In genomic region chr14:50533314-50533705, GRCh38 we compare ENCODE assay signal across 7 cellular contexts. TPM values are rescaled to one million over a fixed set of nuclear protein-coding genes. Genes with fewer than 3 reads are reported as not detected.
DNase-seq lines count a peak whose midpoint lies in the region; ATAC-seq, FAIRE-seq and TF ChIP-seq lines count a peak whose summit lies in the region.

No MANE protein-coding gene starts in this region.

- H3K27me3 ChIP-seq in Panc1 (ENCODE audit: control insufficient read depth, insufficient read depth, low read length): no peaks in the 10 kb centered on the region
- no peaks in the 10 kb centered on the region for H3K27me3 ChIP-seq in iPS-15b (ENCODE audit: control insufficient read depth, insufficient read depth, low read length)

- TF ChIP-seq CTCF in Panc1 (IDR thresholded peaks at IDR 0.05): no peak

- in situ Hi-C loops in Panc1 (cut with HindIII; ENCODE audit: low pct_unique_long_range_greater_than_20kb, low sequenced_read_pairs): no loop called here

- H3K4me1 ChIP-seq in Panc1 (ENCODE audit: control insufficient read depth, insufficient read depth, low read length) (peaks cover 8% of the 10 kb centered on the region; the same call in 1 of the 2 replicates), iPS-15b (ENCODE audit: control insufficient read depth, insufficient read depth, low read length) (peaks cover 12% of the 10 kb centered on the region)

- intact Hi-C loops in Panc1 (cut with micrococcal nuclease; ENCODE audit: unreplicated experiment): loop anchor here (2.0 to 5.0 kb wide), 2 partner anchors 136 to 213 kb away; partner anchors contain the start of gene CDKL1

- ATAC-seq in GM21737 (IDR thresholded peaks at IDR 0.05; ENCODE audit: unreplicated experiment) (peak; percentile 18), Panc1 (no peak), HG03439 (IDR thresholded peaks at IDR 0.05; ENCODE audit: unreplicated experiment) (no peak)

- H3K4me3 ChIP-seq in Panc1 (ENCODE audit: low read depth in 2 of 2, low read length in 2 of 2): peak overlapping the region; percentile 68 to 75
- peak overlapping the region; percentile 93 for H3K4me3 ChIP-seq in iPS-15b (ENCODE audit: low read depth, low read length)

- POLR2A ChIA-PET in Panc1 (lab: Charles Lee): no interaction called here

- no peak for FAIRE-seq in RCC 7860 (lab: Jason Lieb, UNC)

- CTCF ChIA-PET in Panc1 (lab: Charles Lee): interaction anchor here (0.7 kb wide), 1 partner anchor 212 kb away, joined by 3 read pairs; no protein-coding TSS in a partner anchor

- H3K9ac ChIP-seq in iPS-15b (ENCODE audit: low read depth, low read length): peak overlapping the region; percentile 27

- H3K27ac ChIP-seq in Panc1 (ENCODE audit: low read length): peak overlapping the region; percentile 42; the same call in 1 of the 2 replicates

- BruUV-seq in Panc1 (replicated peaks; lab: Mats Ljungman, UMichigan): no TSS peak

- H3K36me3 ChIP-seq in Panc1 (ENCODE audit: control insufficient read depth, insufficient read depth, low read length): no peaks in the 10 kb centered on the region
- peaks cover 3% of the 10 kb centered on the region for H3K36me3 ChIP-seq in iPS-15b (ENCODE audit: control insufficient read depth, insufficient read depth, low read length)

- H3K9me3 ChIP-seq in Panc1 (ENCODE audit: control insufficient read depth, insufficient read depth, low read depth, low read length) (no peaks in the 10 kb centered on the region), iPS-15b (ENCODE audit: control insufficient read depth, insufficient read depth, low read length) (peaks cover 6% of the 10 kb centered on the region)

- DNase-seq in Panc1 (ENCODE audit: low read depth, low spot score) (no peak), superior temporal gyrus (ENCODE audit: extremely low spot score) (peak; percentile 86), RCC 7860 (ENCODE audit: low spot score) (no peak), mesenteric fat pad (ENCODE audit: low spot score) (no peak)

RNA-seq across cellular contexts. Expression of gene MAP4K5, which starts 0.9 kb away (rescaled TPM):
- 33.1 TPM for total RNA-seq in Panc1 (2021; ENCODE audit: unreplicated experiment)
- polyA plus RNA-seq in Panc1 (2012; ENCODE audit: insufficient read length): 14.8 TPM
- 52.6 TPM for total RNA-seq in mesenteric fat pad

RNA-seq across cellular contexts. Expression of gene ATL1, which starts 26.6 kb away (rescaled TPM):
- total RNA-seq in Panc1 (2021; ENCODE audit: unreplicated experiment) (1.5 TPM), mesenteric fat pad (3.6 TPM)
- polyA plus RNA-seq in Panc1 (2012; ENCODE audit: insufficient read length): 3.0 TPM
